In genomic region chr3:57832925-57833324, GRCh38 we compare ENCODE assay signal across 18 cellular contexts.
"Had no signal": no experiment of that assay in that cellular context is flagged by ENCODE, and none has a peak within 500 bp of the region (broad histone marks: within the 10 kb centered on the region; RNA-seq: fewer than 3 reads in every experiment).

No MANE protein-coding gene starts in this region.

- H3K27ac ChIP-seq: colonic mucosa, foreskin keratinocyte, neutrophil, sigmoid colon, skin epidermis, testis, transverse colon had no signal

- H3K4me1 Mint-ChIP-seq: stimulated activated naive CD8-positive, alpha-beta T cell treated with anti-CD3 and anti-CD28 coated beads, Interleukin-15, amount 100 ng/mL, for 72 hours had no signal

- H3K4me3 ChIP-seq: colonic mucosa, mucosa of descending colon, sigmoid colon, skin epidermis, testis, transverse colon had no signal

- H3K9me3 Mint-ChIP-seq: naive thymus-derived CD8-positive, alpha-beta T cell; stimulated activated naive B cell treated with anti-CD40 and anti-IgM and Interleukin-4, amounts not matched to agents 10 μg/mL and 1 μg/mL and 100 μg/mL, for 72 hours; stimulated activated naive CD8-positive, alpha-beta T cell treated with anti-CD3 and anti-CD28 coated beads, Interleukin-15, amount 100 ng/mL, for 72 hours had no signal

- H3K27me3 Mint-ChIP-seq: naive thymus-derived CD8-positive, alpha-beta T cell; stimulated activated naive B cell treated with anti-CD40 and anti-IgM and Interleukin-4, amounts not matched to agents 10 μg/mL and 1 μg/mL and 100 μg/mL, for 72 hours; stimulated activated naive CD8-positive, alpha-beta T cell treated with anti-CD3 and anti-CD28 coated beads, Interleukin-15, amount 100 ng/mL, for 72 hours had no signal

- H3K27me3 ChIP-seq: colonic mucosa, foreskin keratinocyte, neutrophil, sigmoid colon, testis, transverse colon had no signal

- ATAC-seq: foreskin keratinocyte; left lobe of liver; mucosa of descending colon; naive thymus-derived CD8-positive, alpha-beta T cell; stimulated activated naive B cell treated with anti-CD40 and anti-IgM and Interleukin-4, amounts not matched to agents 10 μg/mL and 1 μg/mL and 100 μg/mL, for 72 hours; stimulated activated naive CD8-positive, alpha-beta T cell treated with anti-CD3 and anti-CD28 coated beads, Interleukin-15, amount 100 ng/mL, for 72 hours had no signal

- H3K4me1 ChIP-seq: colonic mucosa, testis had no signal

- H3K4me3 Mint-ChIP-seq: naive thymus-derived CD8-positive, alpha-beta T cell; stimulated activated naive B cell treated with anti-CD40 and anti-IgM and Interleukin-4, amounts not matched to agents 10 μg/mL and 1 μg/mL and 100 μg/mL, for 72 hours; stimulated activated naive CD8-positive, alpha-beta T cell treated with anti-CD3 and anti-CD28 coated beads, Interleukin-15, amount 100 ng/mL, for 72 hours had no signal

- H3K9me3 ChIP-seq: colonic mucosa, mucosa of descending colon, neutrophil, sigmoid colon, testis, transverse colon had no signal

- DNase-seq: colonic mucosa; dermis blood vessel endothelial cell; erythroblast; foreskin keratinocyte; kidney glomerular epithelial cell; mammary epithelial cell; mucosa of descending colon; naive thymus-derived CD8-positive, alpha-beta T cell; sigmoid colon; stimulated activated CD4-positive, alpha-beta T cell treated with anti-CD3 and anti-CD28 coated beads, Interleukin-2, amount 100 ng/mL, for 24 hours; stimulated activated CD4-positive, alpha-beta T cell treated with anti-CD3 and anti-CD28 coated beads, Interleukin-4, amount 100 ng/mL, for 4 hours; stimulated activated naive B cell treated with anti-CD40 and anti-IgM and Interleukin-4, amounts not matched to agents 10 μg/mL and 1 μg/mL and 100 μg/mL, for 72 hours; stimulated activated naive CD8-positive, alpha-beta T cell treated with anti-CD3 and anti-CD28 coated beads, Interleukin-15, amount 100 ng/mL, for 72 hours; testis; transverse colon had no signal

- H3K36me3 ChIP-seq: colonic mucosa had no signal

- H3K27ac Mint-ChIP-seq: naive thymus-derived CD8-positive, alpha-beta T cell; stimulated activated naive B cell treated with anti-CD40 and anti-IgM and Interleukin-4, amounts not matched to agents 10 μg/mL and 1 μg/mL and 100 μg/mL, for 72 hours; stimulated activated naive CD8-positive, alpha-beta T cell treated with anti-CD3 and anti-CD28 coated beads, Interleukin-15, amount 100 ng/mL, for 72 hours had no signal
